Comparison of ENCODE assay signal across 8 cellular contexts in genomic region chr10:95242581-95243317, GRCh38. TPM values are rescaled to one million over a fixed set of nuclear protein-coding genes. Genes with fewer than 3 reads are reported as not detected.
DNase-seq lines count a peak whose midpoint lies in the region; ATAC-seq and TF ChIP-seq lines count a peak whose summit lies in the region.

No MANE protein-coding gene starts in this region.

- no peak overlapping the region for H3K27ac ChIP-seq in adrenal gland
- peak overlapping the region in 1 of 3 donors; percentile 41 for H3K27ac ChIP-seq in thyroid gland

- H3K27me3 ChIP-seq in adrenal gland: no peaks in the 10 kb centered on the region
- no peaks in the 10 kb centered on the region for H3K27me3 ChIP-seq in thyroid gland

- H3K4me3 ChIP-seq in adrenal gland (no peak overlapping the region), thyroid gland (replicated peaks in 1 of 3) (no peak overlapping the region)

- intact Hi-C loops in adrenal gland (cut with DNase I) (loop anchor here (5.0 to 10.0 kb wide), 2 partner anchors 108 to 110 kb away; no protein-coding TSS in a partner anchor), thyroid gland (cut with DNase I) (loop anchor here (10.0 kb wide), 1 partner anchor 58 kb away; no protein-coding TSS in a partner anchor)

- 76 to 81% (median 79%) methylated on average over 8 of the region's 8 CpGs for WGBS in adrenal gland, 4 donors
- 80 to 84% methylated on average over 8 of the region's 8 CpGs for WGBS in thyroid gland, 2 donors

- no peaks in the 10 kb centered on the region for H3K4me1 ChIP-seq in adrenal gland (replicated peaks in 1 of 2)
- H3K4me1 ChIP-seq in thyroid gland: peaks cover 6 to 19% of the 10 kb centered on the region in 2 donors

- H3K36me3 ChIP-seq in adrenal gland (replicated peaks in 1 of 2): peaks cover 0 to 14% of the 10 kb centered on the region in 2 donors
- H3K36me3 ChIP-seq in thyroid gland: peaks cover 22 to 45% of the 10 kb centered on the region in 2 donors

- no peaks in the 10 kb centered on the region for H3K9me3 ChIP-seq in adrenal gland (replicated peaks in 1 of 3)
- H3K9me3 ChIP-seq in thyroid gland: no peaks in the 10 kb centered on the region

- TF ChIP-seq POLR2A in adrenal gland (IDR thresholded peaks at IDR 0.05) (no peak), thyroid gland (IDR thresholded peaks at IDR 0.05) (no peak)

- DNase-seq in stimulated activated CD4-positive, alpha-beta T cell treated with anti-CD3 and anti-CD28 coated beads, Interleukin-12 subunit alpha, Interleukin-12 subunit beta, amount 100 ng/mL, for 4 hours: peak; percentile 9
- DNase-seq in stimulated activated CD4-positive, alpha-beta T cell treated with anti-CD3 and anti-CD28 coated beads, Interleukin-4, amount 100 ng/mL, for 4 hours: no peak
- DNase-seq in NCI-H146 (lab: John Stamatoyannopoulos, UW) (peak; percentile 38), adrenal gland (peak; percentile 59 to 82 (median 71)), inferior parietal cortex (ENCODE audit: extremely low spot score) (peak; percentile 65), thyroid gland (peak; percentile 68 to 69)

- ATAC-seq in GM21390 (IDR thresholded peaks at IDR 0.05; ENCODE audit: unreplicated experiment) (no peak), HG03342 (IDR thresholded peaks at IDR 0.05; ENCODE audit: unreplicated experiment) (no peak)

- TF ChIP-seq CTCF in adrenal gland (IDR thresholded peaks at IDR 0.05): peak; percentile 42 to 77 (median 66)
- peak in 5 of 6 experiments; percentile 33 to 77 (median 67) for TF ChIP-seq CTCF in thyroid gland (IDR thresholded peaks at IDR 0.05)

RNA-seq across cellular contexts. Expression of gene PDLIM1, which starts 48.1 kb away (rescaled TPM):
- total RNA-seq in adrenal gland (10 to 100 TPM; 22.2 to 44.6 (median 28.6) TPM), thyroid gland (100 to 1,000 TPM in 1 of 4 donors, 10 to 100 TPM in 3; 67.8 to 158 (median 90.7) TPM)
- polyA plus RNA-seq in adrenal gland: 10 to 100 TPM; 31.9 to 63.3 (median 32.6) TPM

RNA-seq across cellular contexts. Expression of gene ACSM6, which starts 48.7 kb away (rescaled TPM):
- not detected for total RNA-seq in adrenal gland
- not detected for polyA plus RNA-seq in adrenal gland
- under 1 TPM in 3 of 4 donors, not detected in 1; 0.54 to 0.63 (median 0.56) TPM for total RNA-seq in thyroid gland

Comparison
In these comparisons a context has a peak if more than half of its experiments do, and no peak if none do; other contexts are left out.
1. DNase-seq: peak in stimulated activated CD4-positive, alpha-beta T cell treated with anti-CD3 and anti-CD28 coated beads, Interleukin-12 subunit alpha, Interleukin-12 subunit beta, amount 100 ng/mL, for 4 hours (single experiment), NCI-H146 (single experiment), adrenal gland (7 of 7), inferior parietal cortex (single experiment) and thyroid gland (2 of 2); none in stimulated activated CD4-positive, alpha-beta T cell treated with anti-CD3 and anti-CD28 coated beads, Interleukin-4, amount 100 ng/mL, for 4 hours (0 of 2).